ENCODE assay signal across 1 cellular context in the genomic region with DNA sequence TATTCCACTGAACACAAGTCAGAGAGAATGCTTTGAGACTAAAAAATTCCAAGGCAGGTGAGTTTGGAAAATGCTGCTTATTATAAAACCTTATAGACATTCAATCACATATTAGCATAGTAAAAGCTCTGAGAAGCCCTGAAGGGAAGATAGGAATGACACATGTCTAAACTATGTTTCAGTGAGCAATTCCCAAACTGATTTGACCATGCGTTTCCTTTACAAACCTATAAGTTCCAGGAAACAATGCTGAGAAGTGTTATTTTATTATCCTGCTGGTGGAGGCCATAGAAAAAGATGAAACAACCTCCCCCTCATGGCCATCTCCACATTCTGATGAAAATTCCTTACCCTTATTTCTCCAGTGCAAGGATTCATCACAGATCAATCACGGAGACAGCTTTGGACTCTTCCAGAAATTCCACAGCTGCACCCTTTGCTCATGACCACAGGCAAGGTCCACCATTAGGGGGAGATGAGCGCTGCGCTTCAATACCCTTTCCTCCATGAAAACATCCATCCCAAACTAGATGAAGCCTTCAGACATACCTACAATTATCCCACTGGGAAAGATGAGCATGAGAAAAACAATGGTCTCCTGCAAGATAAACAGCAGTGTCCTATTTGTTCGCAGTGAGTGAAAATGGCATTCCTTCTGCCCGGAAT.
TF ChIP-seq lines count a peak whose summit lies in the region.

No MANE protein-coding gene starts in this region.

TF ChIP-seq in K562, 482 proteins besides CTCF, POLR2A, EP300 and RAD21 (continued from another document):
- TF ChIP-seq, protein P1, sequence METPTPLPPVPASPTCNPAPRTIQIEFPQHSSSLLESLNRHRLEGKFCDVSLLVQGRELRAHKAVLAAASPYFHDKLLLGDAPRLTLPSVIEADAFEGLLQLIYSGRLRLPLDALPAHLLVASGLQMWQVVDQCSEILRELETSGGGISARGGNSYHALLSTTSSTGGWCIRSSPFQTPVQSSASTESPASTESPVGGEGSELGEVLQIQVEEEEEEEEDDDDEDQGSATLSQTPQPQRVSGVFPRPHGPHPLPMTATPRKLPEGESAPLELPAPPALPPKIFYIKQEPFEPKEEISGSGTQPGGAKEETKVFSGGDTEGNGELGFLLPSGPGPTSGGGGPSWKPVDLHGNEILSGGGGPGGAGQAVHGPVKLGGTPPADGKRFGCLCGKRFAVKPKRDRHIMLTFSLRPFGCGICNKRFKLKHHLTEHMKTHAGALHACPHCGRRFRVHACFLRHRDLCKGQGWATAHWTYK (CRISPR knock-in tag; IDR thresholded peaks at IDR 0.05), result no peak
